In the genomic region with DNA sequence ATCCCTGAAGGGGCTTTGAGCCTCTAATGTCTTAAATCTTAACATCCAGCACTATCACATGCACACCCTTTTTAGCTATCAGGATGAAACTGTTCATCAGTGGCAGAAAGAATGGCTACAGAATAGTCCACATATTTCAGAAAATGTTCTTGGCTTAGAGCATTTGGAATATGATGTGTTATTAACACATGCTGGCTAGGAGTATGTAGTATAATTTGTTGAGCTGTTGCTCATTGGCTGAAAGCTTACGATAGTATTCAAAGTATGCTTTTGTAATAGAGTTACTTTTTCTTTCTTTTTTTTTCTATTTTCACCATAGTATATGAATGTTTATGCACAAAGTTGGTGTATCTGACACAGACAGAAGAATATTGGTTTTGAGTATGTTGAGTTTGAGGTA, we compare ENCODE assay signal across 23 cellular contexts.
"Had no signal": no experiment of that assay in that cellular context is flagged by ENCODE, and none has a peak within 500 bp of the region (broad histone marks: within the 10 kb centered on the region; RNA-seq: fewer than 3 reads in every experiment).

No MANE protein-coding gene starts in this region.

- DNase-seq: effector CD4-positive, alpha-beta T cell; gastrocnemius medialis; glutamatergic neuron; immature natural killer cell; kidney; left cardiac atrium; left ventricle myocardium inferior; lower lobe of right lung; midbrain; naive B cell; stimulated activated CD4-positive, alpha-beta T cell treated with anti-CD3 and anti-CD28 coated beads, Interleukin-12 subunit alpha, Interleukin-12 subunit beta, amount 100 ng/mL, for 4 hours; stimulated activated naive CD4-positive, alpha-beta T cell; stomach; substantia nigra; transverse colon had no signal

- H3K27me3 Mint-ChIP-seq: memory B cell, naive B cell had no signal

- FAIRE-seq: kidney had no signal

- H3K36me3 ChIP-seq: lower lobe of right lung, prostate gland, thoracic aorta had no signal

- H3K9me3 Mint-ChIP-seq: memory B cell, nephron had no signal

- H3K4me1 ChIP-seq: left ventricle myocardium inferior, lower lobe of right lung, parathyroid adenoma, prostate gland, stomach, transverse colon had no signal

- H3K4me1 Mint-ChIP-seq: nephron had no signal

- ATAC-seq: gastrocnemius medialis, left cardiac atrium, lower lobe of right lung, sciatic nerve had no signal

- H3K4me3 ChIP-seq: coronary artery, gastrocnemius medialis, left ventricle myocardium inferior, lower lobe of right lung, prostate gland, skin epidermis, stomach, thoracic aorta, transverse colon had no signal

- H2AFZ ChIP-seq: parathyroid adenoma had no signal

- H3K9me3 ChIP-seq: gastrocnemius medialis, lower lobe of right lung, prostate gland, stomach, thoracic aorta, transverse colon had no signal

- H3K9ac ChIP-seq: parathyroid adenoma had no signal

- H3K27me3 ChIP-seq: gastrocnemius medialis, stomach, transverse colon had no signal

- H3K27ac ChIP-seq: coronary artery, gastrocnemius medialis, left ventricle myocardium inferior, lower lobe of right lung, parathyroid adenoma, prostate gland, skin epidermis, stomach, thoracic aorta, transverse colon had no signal

- H3K4me3 Mint-ChIP-seq: immature natural killer cell, memory B cell, naive B cell, nephron had no signal

- H3K27ac Mint-ChIP-seq: immature natural killer cell, memory B cell, nephron had no signal
